ENCODE assay signal across 8 cellular contexts in the genomic region with DNA sequence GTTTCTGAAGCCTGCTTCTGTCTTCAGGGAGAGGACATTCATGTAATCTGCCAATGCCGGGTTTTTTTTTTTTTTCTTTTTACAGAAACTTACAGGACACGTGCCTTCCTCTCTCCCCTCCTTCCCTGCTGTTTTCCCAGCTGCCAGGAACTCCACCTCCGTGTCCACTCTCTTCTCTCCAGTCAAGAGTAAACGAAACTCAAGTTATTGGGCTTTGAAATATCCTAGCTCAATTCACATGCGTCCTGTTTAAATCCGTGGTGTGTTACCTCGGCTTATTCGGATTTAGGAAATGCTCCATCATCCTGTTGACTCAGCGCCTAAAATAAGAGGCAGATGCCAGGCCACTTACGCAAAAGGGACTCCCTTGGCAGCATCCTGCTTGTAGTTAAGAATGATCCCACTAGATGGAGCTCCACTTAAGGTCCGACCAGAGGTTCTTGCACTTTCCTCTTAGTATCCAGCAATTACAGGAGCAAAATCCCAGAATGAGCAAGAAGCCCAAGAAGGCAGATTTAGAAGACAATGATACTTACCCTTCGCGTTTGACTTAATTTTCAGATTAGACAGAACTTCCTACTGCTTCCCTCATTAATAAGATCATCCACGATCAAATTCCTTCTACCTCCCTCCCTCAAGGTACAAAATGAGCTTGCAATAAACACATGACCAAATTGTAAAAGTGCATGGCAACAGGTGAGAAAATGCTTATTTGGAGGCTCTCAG.
DNase-seq lines count a peak whose midpoint lies in the region; ATAC-seq and TF ChIP-seq lines count a peak whose summit lies in the region.

No MANE protein-coding gene starts in this region.

- H3K27ac ChIP-seq in skin epidermis = peak overlapping the region in 15 of 21 experiments; percentile 7 to 80 (median 65)

- peak; percentile 96 for DNase-seq in G401 (ENCODE audit: low spot score)
- DNase-seq in NCI-H345 (lab: John Stamatoyannopoulos, UW) = peak; percentile 91
- peak; percentile 57 for DNase-seq in WTC11 (ENCODE audit: low spot score)
- DNase-seq in cerebellum (ENCODE audit: low spot score) = peak; percentile 82
- DNase-seq in immature natural killer cell = peak; percentile 51 to 61 (median 59)

- in situ Hi-C loops in G401 (cut with HindIII; ENCODE audit: low sequenced_read_pairs) = no loop called here

- H3K4me3 ChIP-seq in skin epidermis = peak overlapping the region in 1 of 7 experiments; percentile 18

- H3K27me3 Mint-ChIP-seq in WTC11 (ENCODE audit: low read depth) = peaks cover 2% of the 10 kb centered on the region
- peaks cover 1 to 5% (median 3%) of the 10 kb centered on the region in 3 donors for H3K27me3 Mint-ChIP-seq in immature natural killer cell (ENCODE audit: low read depth in 3 of 3)

- H3K9me3 Mint-ChIP-seq in WTC11 (peaks cover 16% of the 10 kb centered on the region), immature natural killer cell (peaks cover 0 to 7% (median 0%) of the 10 kb centered on the region in 6 donors)

- CTCF ChIA-PET in WTC11 (lab: Charles Lee) = interaction anchor here (0.6 to 2.3 kb wide), 37 partner anchors 9 to 639 kb away, joined by 3 to 25 read pairs (median 4); a partner anchor contains a TSS

- ATAC-seq in HG03175 (IDR thresholded peaks at IDR 0.05; ENCODE audit: unreplicated experiment) (peak; percentile 51), WTC11 (peak; percentile 94), GM18505 (IDR thresholded peaks at IDR 0.05; ENCODE audit: unreplicated experiment) (no peak)

- POLR2A ChIA-PET in WTC11 (lab: Charles Lee) = interaction anchor here (1.0 kb wide), 1 partner anchor 97 kb away, joined by 3 read pairs; a partner anchor contains a TSS

- H3K4me3 Mint-ChIP-seq in WTC11 = peak overlapping the region; percentile 72
- H3K4me3 Mint-ChIP-seq in immature natural killer cell = peak overlapping the region in 1 of 5 donors; percentile 40

- TF ChIP-seq POLR2A in GM18505 (IDR thresholded peaks at IDR 0.05; ENCODE audit: borderline replicate concordance, extremely low read depth, insufficient read depth, insufficient read length) = no peak

- H3K27ac Mint-ChIP-seq in WTC11 = peak overlapping the region; percentile 58; the same call in 1 of the 2 replicates
- peak overlapping the region in 1 of 6 donors; percentile 1 for H3K27ac Mint-ChIP-seq in immature natural killer cell

- TF ChIP-seq CTCF in WTC11 (IDR thresholded peaks at IDR 0.05) = peak; percentile 43

- peaks cover 7% of the 10 kb centered on the region for H3K36me3 Mint-ChIP-seq in WTC11
- H3K36me3 Mint-ChIP-seq in immature natural killer cell = peaks cover 0 to under 1% (median 0%) of the 10 kb centered on the region in 3 donors

- H3K4me1 Mint-ChIP-seq in WTC11 (peaks cover 15% of the 10 kb centered on the region), immature natural killer cell (peaks cover 16 to 19% of the 10 kb centered on the region in 2 donors)

TF ChIP-seq in WTC11, 78 proteins besides CTCF, POLR2A, EP300 and RAD21 (continues in another document):
- TF ChIP-seq SMAD3 (CRISPR knock-in tag; IDR thresholded peaks at IDR 0.05; ENCODE audit: borderline replicate concordance) (no peak), TEAD4 (CRISPR knock-in tag; IDR thresholded peaks at IDR 0.05) (no peak), MXD4 (CRISPR knock-in tag; IDR thresholded peaks at IDR 0.05; ENCODE audit: borderline replicate concordance) (no peak), HMGA2 (CRISPR knock-in tag; IDR thresholded peaks at IDR 0.05) (no peak), ZNF317 (CRISPR knock-in tag; IDR thresholded peaks at IDR 0.05; ENCODE audit: borderline replicate concordance, low read depth) (no peak), ZNF423 (CRISPR knock-in tag; IDR thresholded peaks at IDR 0.05) (no peak), PRRX2 (CRISPR knock-in tag; IDR thresholded peaks at IDR 0.05) (no peak), NFATC4 (CRISPR knock-in tag; IDR thresholded peaks at IDR 0.05) (no peak), ETV6 (CRISPR knock-in tag; IDR thresholded peaks at IDR 0.05) (no peak)
- TF ChIP-seq, protein P1, sequence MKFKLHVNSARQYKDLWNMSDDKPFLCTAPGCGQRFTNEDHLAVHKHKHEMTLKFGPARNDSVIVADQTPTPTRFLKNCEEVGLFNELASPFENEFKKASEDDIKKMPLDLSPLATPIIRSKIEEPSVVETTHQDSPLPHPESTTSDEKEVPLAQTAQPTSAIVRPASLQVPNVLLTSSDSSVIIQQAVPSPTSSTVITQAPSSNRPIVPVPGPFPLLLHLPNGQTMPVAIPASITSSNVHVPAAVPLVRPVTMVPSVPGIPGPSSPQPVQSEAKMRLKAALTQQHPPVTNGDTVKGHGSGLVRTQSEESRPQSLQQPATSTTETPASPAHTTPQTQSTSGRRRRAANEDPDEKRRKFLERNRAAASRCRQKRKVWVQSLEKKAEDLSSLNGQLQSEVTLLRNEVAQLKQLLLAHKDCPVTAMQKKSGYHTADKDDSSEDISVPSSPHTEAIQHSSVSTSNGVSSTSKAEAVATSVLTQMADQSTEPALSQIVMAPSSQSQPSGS (CRISPR knock-in tag; IDR thresholded peaks at IDR 0.05; ENCODE audit: borderline replicate concordance, low read depth) = no peak
- TF ChIP-seq, protein P2, sequence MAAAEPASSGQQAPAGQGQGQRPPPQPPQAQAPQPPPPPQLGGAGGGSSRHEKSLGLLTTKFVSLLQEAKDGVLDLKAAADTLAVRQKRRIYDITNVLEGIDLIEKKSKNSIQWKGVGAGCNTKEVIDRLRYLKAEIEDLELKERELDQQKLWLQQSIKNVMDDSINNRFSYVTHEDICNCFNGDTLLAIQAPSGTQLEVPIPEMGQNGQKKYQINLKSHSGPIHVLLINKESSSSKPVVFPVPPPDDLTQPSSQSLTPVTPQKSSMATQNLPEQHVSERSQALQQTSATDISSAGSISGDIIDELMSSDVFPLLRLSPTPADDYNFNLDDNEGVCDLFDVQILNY (CRISPR knock-in tag; IDR thresholded peaks at IDR 0.05) = no peak
- TF ChIP-seq, protein P3, sequence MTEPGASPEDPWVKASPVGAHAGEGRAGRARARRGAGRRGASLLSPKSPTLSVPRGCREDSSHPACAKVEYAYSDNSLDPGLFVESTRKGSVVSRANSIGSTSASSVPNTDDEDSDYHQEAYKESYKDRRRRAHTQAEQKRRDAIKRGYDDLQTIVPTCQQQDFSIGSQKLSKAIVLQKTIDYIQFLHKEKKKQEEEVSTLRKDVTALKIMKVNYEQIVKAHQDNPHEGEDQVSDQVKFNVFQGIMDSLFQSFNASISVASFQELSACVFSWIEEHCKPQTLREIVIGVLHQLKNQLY (CRISPR knock-in tag; IDR thresholded peaks at IDR 0.05) = no peak
- TF ChIP-seq, protein P4, sequence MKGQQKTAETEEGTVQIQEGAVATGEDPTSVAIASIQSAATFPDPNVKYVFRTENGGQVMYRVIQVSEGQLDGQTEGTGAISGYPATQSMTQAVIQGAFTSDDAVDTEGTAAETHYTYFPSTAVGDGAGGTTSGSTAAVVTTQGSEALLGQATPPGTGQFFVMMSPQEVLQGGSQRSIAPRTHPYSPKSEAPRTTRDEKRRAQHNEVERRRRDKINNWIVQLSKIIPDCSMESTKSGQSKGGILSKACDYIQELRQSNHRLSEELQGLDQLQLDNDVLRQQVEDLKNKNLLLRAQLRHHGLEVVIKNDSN (CRISPR knock-in tag; IDR thresholded peaks at IDR 0.05) = peak; percentile 29; the same call in 1 of the 2 replicates
- TF ChIP-seq, protein P5, sequence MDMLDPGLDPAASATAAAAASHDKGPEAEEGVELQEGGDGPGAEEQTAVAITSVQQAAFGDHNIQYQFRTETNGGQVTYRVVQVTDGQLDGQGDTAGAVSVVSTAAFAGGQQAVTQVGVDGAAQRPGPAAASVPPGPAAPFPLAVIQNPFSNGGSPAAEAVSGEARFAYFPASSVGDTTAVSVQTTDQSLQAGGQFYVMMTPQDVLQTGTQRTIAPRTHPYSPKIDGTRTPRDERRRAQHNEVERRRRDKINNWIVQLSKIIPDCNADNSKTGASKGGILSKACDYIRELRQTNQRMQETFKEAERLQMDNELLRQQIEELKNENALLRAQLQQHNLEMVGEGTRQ (CRISPR knock-in tag; IDR thresholded peaks at IDR 0.05) = 0 out of 2 replicates have a peak, but pooled peaks have one; percentile 22
- TF ChIP-seq, protein P6, sequence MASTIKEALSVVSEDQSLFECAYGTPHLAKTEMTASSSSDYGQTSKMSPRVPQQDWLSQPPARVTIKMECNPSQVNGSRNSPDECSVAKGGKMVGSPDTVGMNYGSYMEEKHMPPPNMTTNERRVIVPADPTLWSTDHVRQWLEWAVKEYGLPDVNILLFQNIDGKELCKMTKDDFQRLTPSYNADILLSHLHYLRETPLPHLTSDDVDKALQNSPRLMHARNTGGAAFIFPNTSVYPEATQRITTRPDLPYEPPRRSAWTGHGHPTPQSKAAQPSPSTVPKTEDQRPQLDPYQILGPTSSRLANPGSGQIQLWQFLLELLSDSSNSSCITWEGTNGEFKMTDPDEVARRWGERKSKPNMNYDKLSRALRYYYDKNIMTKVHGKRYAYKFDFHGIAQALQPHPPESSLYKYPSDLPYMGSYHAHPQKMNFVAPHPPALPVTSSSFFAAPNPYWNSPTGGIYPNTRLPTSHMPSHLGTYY (CRISPR knock-in tag; IDR thresholded peaks at IDR 0.05) = no peak
- TF ChIP-seq, protein P7, sequence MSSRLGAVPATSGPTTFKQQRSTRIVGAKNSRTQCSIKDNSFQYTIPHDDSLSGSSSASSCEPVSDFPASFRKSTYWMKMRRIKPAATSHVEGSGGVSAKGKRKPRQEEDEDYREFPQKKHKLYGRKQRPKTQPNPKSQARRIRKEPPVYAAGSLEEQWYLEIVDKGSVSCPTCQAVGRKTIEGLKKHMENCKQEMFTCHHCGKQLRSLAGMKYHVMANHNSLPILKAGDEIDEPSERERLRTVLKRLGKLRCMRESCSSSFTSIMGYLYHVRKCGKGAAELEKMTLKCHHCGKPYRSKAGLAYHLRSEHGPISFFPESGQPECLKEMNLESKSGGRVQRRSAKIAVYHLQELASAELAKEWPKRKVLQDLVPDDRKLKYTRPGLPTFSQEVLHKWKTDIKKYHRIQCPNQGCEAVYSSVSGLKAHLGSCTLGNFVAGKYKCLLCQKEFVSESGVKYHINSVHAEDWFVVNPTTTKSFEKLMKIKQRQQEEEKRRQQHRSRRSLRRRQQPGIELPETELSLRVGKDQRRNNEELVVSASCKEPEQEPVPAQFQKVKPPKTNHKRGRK (CRISPR knock-in tag; IDR thresholded peaks at IDR 0.05; ENCODE audit: borderline replicate concordance) = no peak
